Comparison of ENCODE assay signal across 26 cellular contexts in the genomic region with DNA sequence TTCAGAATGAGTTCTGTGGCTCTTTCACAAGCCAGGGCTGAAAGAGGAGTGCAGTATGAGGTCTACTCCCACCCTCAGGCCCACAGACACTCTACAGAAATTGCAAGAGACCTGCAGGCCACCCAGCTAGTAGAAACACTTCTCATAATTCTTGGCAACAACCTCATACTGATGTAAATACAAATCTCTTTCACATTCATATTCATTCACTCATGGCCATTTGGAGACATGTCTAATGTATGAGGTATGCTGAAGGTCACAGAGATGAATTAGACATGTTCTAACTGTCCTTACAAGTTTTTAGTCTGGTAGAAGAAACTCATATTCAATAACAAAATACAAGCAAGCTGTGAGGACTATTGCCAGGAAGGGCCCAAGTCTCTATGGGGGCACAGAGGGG.
"Had no signal": no experiment of that assay in that cellular context is flagged by ENCODE, and none has a peak within 500 bp of the region (broad histone marks: within the 10 kb centered on the region; RNA-seq: fewer than 3 reads in every experiment).

No MANE protein-coding gene starts in this region.

- H3K9me3 Mint-ChIP-seq: activated T-cell treated with anti-CD3 and anti-CD28 coated beads, Interleukin-2, amount 50 U/mL, for 24 hours; activated T-helper 17 cell treated with anti-CD3 and anti-CD28 coated beads, Interleukin-2, amount 50 U/mL, for 72 hours; endodermal cell; immature natural killer cell; mesothelial cell of epicardium; natural killer cell; WTC11 had no signal

- H3K27me3 ChIP-seq: foreskin keratinocyte, neutrophil, ovary, upper lobe of left lung had no signal

- H3K36me3 Mint-ChIP-seq: activated naive CD8-positive, alpha-beta T cell; mesothelial cell of epicardium; natural killer cell; WTC11 had no signal

- H3K27ac Mint-ChIP-seq: activated naive CD8-positive, alpha-beta T cell; activated T-cell treated with anti-CD3 and anti-CD28 coated beads, Interleukin-2, amount 50 U/mL, for 24 hours; activated T-helper 17 cell treated with anti-CD3 and anti-CD28 coated beads, Interleukin-2, amount 50 U/mL, for 72 hours; endodermal cell; immature natural killer cell; mesothelial cell of epicardium; natural killer cell; WTC11 had no signal

- ATAC-seq: activated T-helper 17 cell treated with anti-CD3 and anti-CD28 coated beads, Interleukin-2, amount 50 U/mL, for 72 hours; foreskin keratinocyte; left lung; natural killer cell; WTC11 had no signal

- DNase-seq: activated CD8-positive, alpha-beta memory T cell treated with anti-CD3 and anti-CD28 coated beads, Interleukin-2, amount 50 U/mL, for 4 hours; activated T-cell treated with anti-CD3 and anti-CD28 coated beads, Interleukin-2, amount 50 U/mL, for 24 hours; endodermal cell; esophagus squamous epithelium; immature natural killer cell; kidney glomerular epithelial cell; left lung; natural killer cell; ovary; spleen; stimulated activated CD4-positive, alpha-beta T cell treated with anti-CD3 and anti-CD28 coated beads, Interleukin-4, amount 100 ng/mL, for 1 hour; stimulated activated naive CD4-positive, alpha-beta T cell; T-helper 1 cell; T-helper 9 cell; upper lobe of left lung had no signal

- H3K9me3 ChIP-seq: esophagus squamous epithelium, left lung, neutrophil, ovary, prostate gland, spleen, thoracic aorta, upper lobe of left lung had no signal

- H3K36me3 ChIP-seq: esophagus squamous epithelium, left lung, neutrophil, ovary, prostate gland, spleen, thoracic aorta, upper lobe of left lung had no signal

- H3K4me1 ChIP-seq: esophagus squamous epithelium, foreskin keratinocyte, left lung, prostate gland, spleen, upper lobe of left lung had no signal

- H3K27ac ChIP-seq: coronary artery, esophagus squamous epithelium, foreskin keratinocyte, left lung, neutrophil, ovary, prostate gland, spleen, thoracic aorta, upper lobe of left lung had no signal

- H3K4me1 Mint-ChIP-seq: activated T-helper 17 cell treated with anti-CD3 and anti-CD28 coated beads, Interleukin-2, amount 50 U/mL, for 72 hours; immature natural killer cell; natural killer cell had no signal

- FAIRE-seq: astrocyte, bronchial epithelial cell had no signal

- H3K4me3 ChIP-seq: coronary artery, esophagus squamous epithelium, left lung, ovary, prostate gland, spleen, thoracic aorta, upper lobe of left lung had no signal

- H3K4me3 Mint-ChIP-seq: activated naive CD8-positive, alpha-beta T cell; activated T-cell treated with anti-CD3 and anti-CD28 coated beads, Interleukin-2, amount 50 U/mL, for 24 hours; activated T-helper 17 cell treated with anti-CD3 and anti-CD28 coated beads, Interleukin-2, amount 50 U/mL, for 72 hours; endodermal cell; immature natural killer cell; mesothelial cell of epicardium; natural killer cell; WTC11 had no signal
